ENCODE assay signal across 17 cellular contexts in genomic region chr19:7633619-7634018, GRCh38. TPM values are rescaled to one million over a fixed set of nuclear protein-coding genes. Genes with fewer than 3 reads are reported as not detected.
DNase-seq lines count a peak whose midpoint lies in the region; ATAC-seq, FAIRE-seq and TF ChIP-seq lines count a peak whose summit lies in the region.
"Had no signal": no experiment of that assay in that cellular context is flagged by ENCODE, and none has a peak within 500 bp of the region (broad histone marks: within the 10 kb centered on the region; RNA-seq: fewer than 3 reads in every experiment).

PCP2 (minus strand) TSS chr19:7633719; CDS start chr19:7633457, 262 bp downstream.

- no peak for FAIRE-seq in frontal cortex (lab: Jason Lieb, UNC)
- FAIRE-seq: A204.1 had no signal

- peak within 1 kb of the TSS; percentile 60 for H3K27ac Mint-ChIP-seq in activated CD8-positive, alpha-beta T cell treated with anti-CD3 and anti-CD28 coated beads, Interleukin-2, amount 10 ng/mL, durations not matched to agents 7 days and 5 days
- no peak within 1 kb of the TSS for H3K27ac Mint-ChIP-seq in activated CD8-positive, alpha-beta T cell treated with anti-CD3 and anti-CD28 coated beads for 36 hours
- H3K27ac Mint-ChIP-seq in IgD-negative memory B cell = peak within 1 kb of the TSS in 2 of 3 donors; percentile 30 to 49
- H3K27ac Mint-ChIP-seq in mesothelial cell of epicardium = no peak within 1 kb of the TSS

- POLR2A ChIA-PET in activated CD8-positive, alpha-beta T cell treated with anti-CD3 and anti-CD28 coated beads, Interleukin-2, amount 10 ng/mL, durations not matched to agents 7 days and 5 days (lab: Charles Lee) = no interaction called here
- POLR2A ChIA-PET in activated CD8-positive, alpha-beta T cell treated with anti-CD3 and anti-CD28 coated beads for 36 hours (lab: Charles Lee) = interaction anchor here (1.2 to 2.9 kb wide), 3 partner anchors 11 to 16 kb away, joined by 3 to 10 read pairs (median 4); no protein-coding TSS in a partner anchor

- no peak for DNase-seq in activated CD8-positive, alpha-beta T cell treated with anti-CD3 and anti-CD28 coated beads, Interleukin-2, amount 10 ng/mL, durations not matched to agents 7 days and 5 days
- no peak for DNase-seq in activated CD8-positive, alpha-beta T cell treated with anti-CD3 and anti-CD28 coated beads for 36 hours
- DNase-seq in mesothelial cell of epicardium (ENCODE audit: low spot score in 2 of 2, unreplicated experiment in 2 of 2) (no peak), testis (no peak), frontal cortex (ENCODE audit: low spot score in 2 of 2) (no peak), spleen (no peak), amniotic stem cell (lab: John Stamatoyannopoulos, UW) (no peak)
- DNase-seq: GF-D8, MG63, NCI-H1105, NCI-H2029, NCI-H524, SIG-M5 had no signal

- H3K4me3 Mint-ChIP-seq in activated CD8-positive, alpha-beta T cell treated with anti-CD3 and anti-CD28 coated beads, Interleukin-2, amount 10 ng/mL, durations not matched to agents 7 days and 5 days = no peak within 1 kb of the TSS
- no peak within 1 kb of the TSS for H3K4me3 Mint-ChIP-seq in activated CD8-positive, alpha-beta T cell treated with anti-CD3 and anti-CD28 coated beads for 36 hours
- H3K4me3 Mint-ChIP-seq in IgD-negative memory B cell = peak within 1 kb of the TSS in 3 of 4 donors; percentile 47 to 78 (median 58)
- H3K4me3 Mint-ChIP-seq in mesothelial cell of epicardium = peak within 1 kb of the TSS; percentile 28

- peaks cover 15% of the 10 kb centered on the region for H3K36me3 Mint-ChIP-seq in activated CD8-positive, alpha-beta T cell treated with anti-CD3 and anti-CD28 coated beads, Interleukin-2, amount 10 ng/mL, durations not matched to agents 7 days and 5 days (ENCODE audit: low read depth)
- peaks cover 3% of the 10 kb centered on the region for H3K36me3 Mint-ChIP-seq in activated CD8-positive, alpha-beta T cell treated with anti-CD3 and anti-CD28 coated beads for 36 hours (ENCODE audit: low read depth)
- peaks cover 4% of the 10 kb centered on the region for H3K36me3 Mint-ChIP-seq in IgD-negative memory B cell
- peaks cover 4% of the 10 kb centered on the region for H3K36me3 Mint-ChIP-seq in mesothelial cell of epicardium

- peaks cover 12% of the 10 kb centered on the region for H3K4me1 ChIP-seq in testis
- H3K4me1 ChIP-seq in spleen = peaks cover 23 to 66% (median 51%) of the 10 kb centered on the region in 6 donors

- no peaks in the 10 kb centered on the region for H3K36me3 ChIP-seq in testis (ENCODE audit: low read depth, missing control alignments)
- H3K36me3 ChIP-seq in spleen = peaks cover 0 to 24% (median 12%) of the 10 kb centered on the region in 6 donors
- H3K36me3 ChIP-seq: HAP-1 had no signal

- no peaks in the 10 kb centered on the region for H3K27me3 ChIP-seq in testis
- H3K27me3 ChIP-seq in spleen (replicated peaks in 1 of 7) = peaks cover 0 to 14% (median 0%) of the 10 kb centered on the region in 7 donors

- H3K4me3 ChIP-seq in testis (no peak within 1 kb of the TSS), spleen (no peak within 1 kb of the TSS)
- H3K4me3 ChIP-seq: HAP-1, MG63 had no signal

- no peaks in the 10 kb centered on the region for H3K9me3 ChIP-seq in testis
- no peaks in the 10 kb centered on the region for H3K9me3 ChIP-seq in spleen
- H3K9me3 ChIP-seq: HAP-1, MG63 had no signal

- H3K4me1 Mint-ChIP-seq in activated CD8-positive, alpha-beta T cell treated with anti-CD3 and anti-CD28 coated beads, Interleukin-2, amount 10 ng/mL, durations not matched to agents 7 days and 5 days (ENCODE audit: low read depth) = peaks cover 48% of the 10 kb centered on the region
- H3K4me1 Mint-ChIP-seq in activated CD8-positive, alpha-beta T cell treated with anti-CD3 and anti-CD28 coated beads for 36 hours (ENCODE audit: low read depth) = peaks cover 34% of the 10 kb centered on the region
- H3K4me1 Mint-ChIP-seq in IgD-negative memory B cell (peaks cover 7 to 30% (median 20%) of the 10 kb centered on the region in 3 donors), mesothelial cell of epicardium (peaks cover 25% of the 10 kb centered on the region)

- intact Hi-C loops in activated CD8-positive, alpha-beta T cell treated with anti-CD3 and anti-CD28 coated beads for 36 hours (cut with micrococcal nuclease) = no loop called here
- intact Hi-C loops in testis (cut with DNase I; ENCODE audit: low total_unique reads) (no loop called here), spleen (cut with DNase I; ENCODE audit: low total_unique reads) (no loop called here)

- no peaks in the 10 kb centered on the region for H3K27me3 Mint-ChIP-seq in activated CD8-positive, alpha-beta T cell treated with anti-CD3 and anti-CD28 coated beads, Interleukin-2, amount 10 ng/mL, durations not matched to agents 7 days and 5 days (ENCODE audit: low read depth)
- no peaks in the 10 kb centered on the region for H3K27me3 Mint-ChIP-seq in activated CD8-positive, alpha-beta T cell treated with anti-CD3 and anti-CD28 coated beads for 36 hours
- H3K27me3 Mint-ChIP-seq in IgD-negative memory B cell (no peaks in the 10 kb centered on the region), mesothelial cell of epicardium (ENCODE audit: low read depth) (peaks cover 28% of the 10 kb centered on the region)

- no peak for TF ChIP-seq POLR2A in testis (IDR thresholded peaks at IDR 0.05)
- TF ChIP-seq POLR2A in spleen (IDR thresholded peaks at IDR 0.05) = no peak

- H3K9me3 Mint-ChIP-seq in activated CD8-positive, alpha-beta T cell treated with anti-CD3 and anti-CD28 coated beads, Interleukin-2, amount 10 ng/mL, durations not matched to agents 7 days and 5 days (ENCODE audit: insufficient read depth) = no peaks in the 10 kb centered on the region
- no peaks in the 10 kb centered on the region for H3K9me3 Mint-ChIP-seq in activated CD8-positive, alpha-beta T cell treated with anti-CD3 and anti-CD28 coated beads for 36 hours
- H3K9me3 Mint-ChIP-seq in IgD-negative memory B cell = no peaks in the 10 kb centered on the region
- H3K9me3 Mint-ChIP-seq in mesothelial cell of epicardium = no peaks in the 10 kb centered on the region

- ATAC-seq in activated CD8-positive, alpha-beta T cell treated with anti-CD3 and anti-CD28 coated beads, Interleukin-2, amount 10 ng/mL, durations not matched to agents 7 days and 5 days = no peak
- ATAC-seq in activated CD8-positive, alpha-beta T cell treated with anti-CD3 and anti-CD28 coated beads for 36 hours = no peak

- WGBS in testis, 2 donors = 61 to 76% methylated on average over 3 to 5 of the region's 5 CpGs
- WGBS in spleen, 5 donors = 71 to 81% (median 81%) methylated on average over 4 to 5 of the region's 5 CpGs

- TF ChIP-seq CTCF in activated CD8-positive, alpha-beta T cell treated with anti-CD3 and anti-CD28 coated beads for 36 hours (IDR thresholded peaks at IDR 0.05) = no peak
- TF ChIP-seq CTCF in mesothelial cell of epicardium (IDR thresholded peaks at IDR 0.05; ENCODE audit: unreplicated experiment) (no peak), testis (IDR thresholded peaks at IDR 0.05) (no peak), spleen (IDR thresholded peaks at IDR 0.05 in 8 of 11, conservative IDR thresholded peaks at IDR 0.05 in 3 of 11) (no peak)

- CTCF ChIA-PET in activated CD8-positive, alpha-beta T cell treated with anti-CD3 and anti-CD28 coated beads, Interleukin-2, amount 10 ng/mL, durations not matched to agents 7 days and 5 days (lab: Charles Lee) = interaction anchor here (0.6 kb wide), 1 partner anchor 19 kb away, joined by 3 read pairs; no protein-coding TSS in a partner anchor
- CTCF ChIA-PET in activated CD8-positive, alpha-beta T cell treated with anti-CD3 and anti-CD28 coated beads for 36 hours (lab: Charles Lee) = interaction anchor here (0.8 to 1.3 kb wide), 2 partner anchors 19 to 65 kb away, joined by 3 read pairs; no protein-coding TSS in a partner anchor

- no peak within 1 kb of the TSS for H3K27ac ChIP-seq in testis
- no peak within 1 kb of the TSS for H3K27ac ChIP-seq in spleen

RNA-seq across cellular contexts. Expression of gene PCP2, which starts in this region (rescaled TPM):
- total RNA-seq in activated CD8-positive, alpha-beta T cell treated with anti-CD3 and anti-CD28 coated beads, Interleukin-2, amount 10 ng/mL, durations not matched to agents 7 days and 5 days = 1 to 10 TPM in 1 of 2 experiments, under 1 TPM in 1; 0.63 to 1.0 TPM
- 1 to 10 TPM; 4.0 to 4.8 TPM for total RNA-seq in activated CD8-positive, alpha-beta T cell treated with anti-CD3 and anti-CD28 coated beads for 36 hours
- not detected for polyA plus RNA-seq in IgD-negative memory B cell
- 1.5 to 2.5 TPM (median 1.7 TPM) in 3 replicates for total RNA-seq in mesothelial cell of epicardium
- total RNA-seq in testis = 100 to 1,000 TPM in 1 of 2 donors, 10 to 100 TPM in 1; 38.2 to 130 TPM
- 164 TPM for polyA plus RNA-seq in testis (ENCODE audit: insufficient read depth, low read depth, low replicate concordance)
- total RNA-seq in frontal cortex = not detected
- 1 to 10 TPM in 6 of 7 donors, not detected in 1; 1.5 to 2.7 (median 2.0) TPM for total RNA-seq in spleen
- 1 to 10 TPM; 2.5 to 5.9 (median 3.5) TPM for polyA plus RNA-seq in spleen
- total RNA-seq: RPMI7951 had no signal

Comparison
In these comparisons a context has a peak if more than half of its experiments do, and no peak if none do; other contexts are left out.
1. RNA of gene PCP2 (total RNA-seq): 38.2 to 130 TPM in testis; 4.0 to 4.8 TPM in activated CD8-positive, alpha-beta T cell treated with anti-CD3 and anti-CD28 coated beads for 36 hours, 1.5 to 2.7 TPM in spleen, 1.5 to 2.5 TPM in mesothelial cell of epicardium, 0.63 to 1.0 TPM in activated CD8-positive, alpha-beta T cell treated with anti-CD3 and anti-CD28 coated beads, Interleukin-2, amount 10 ng/mL, durations not matched to agents 7 days and 5 days and not detected in frontal cortex (single experiment); every median in the first group is over 4 times any median in the second.
2. RNA of gene PCP2 (polyA plus RNA-seq): 164 TPM in testis (single experiment); 2.5 to 5.9 TPM in spleen and not detected in IgD-negative memory B cell (single experiment); every median in the first group is over 10 times any median in the second.
3. H3K27ac Mint-ChIP-seq: peak in activated CD8-positive, alpha-beta T cell treated with anti-CD3 and anti-CD28 coated beads, Interleukin-2, amount 10 ng/mL, durations not matched to agents 7 days and 5 days (single experiment) and IgD-negative memory B cell (2 of 3); none in activated CD8-positive, alpha-beta T cell treated with anti-CD3 and anti-CD28 coated beads for 36 hours (single experiment) and mesothelial cell of epicardium (single experiment).
4. H3K4me3 Mint-ChIP-seq: peak in IgD-negative memory B cell (3 of 4) and mesothelial cell of epicardium (single experiment); none in activated CD8-positive, alpha-beta T cell treated with anti-CD3 and anti-CD28 coated beads, Interleukin-2, amount 10 ng/mL, durations not matched to agents 7 days and 5 days (single experiment) and activated CD8-positive, alpha-beta T cell treated with anti-CD3 and anti-CD28 coated beads for 36 hours (single experiment).